11 cellular contexts compared by ENCODE assay signal in genomic region chr14:73717998-73718741, GRCh38. TPM values are rescaled to one million over a fixed set of nuclear protein-coding genes. Genes with fewer than 3 reads are reported as not detected.
DNase-seq lines count a peak whose midpoint lies in the region; ATAC-seq, FAIRE-seq and TF ChIP-seq lines count a peak whose summit lies in the region.
"Had no signal": no experiment of that assay in that cellular context is flagged by ENCODE, and none has a peak within 500 bp of the region (broad histone marks: within the 10 kb centered on the region; RNA-seq: fewer than 3 reads in every experiment).

No MANE protein-coding gene starts in this region.

- H3K27ac ChIP-seq in HEK293 (ENCODE audit: extremely low read depth, low read depth, low read length) (0 out of 2 replicates have a peak overlapping the region, but pooled peaks have one; percentile 33), iPS-20b (ENCODE audit: low read length) (no peak overlapping the region), gastrocnemius medialis (peak overlapping the region; percentile 43 to 66 (median 52))

- no peak for FAIRE-seq in GM12891 (lab: Jason Lieb, UNC)

- in situ Hi-C loops in astrocyte of the spinal cord (cut with HindIII; ENCODE audit: low sequenced_read_pairs): no loop called here
- in situ Hi-C loops in gastrocnemius medialis (cut with MboI; ENCODE audit: low sequenced_read_pairs in 4 of 4): loop anchor here in 2 of 4 donors (10.0 kb wide), 2 partner anchors 63 to 73 kb away; partner anchors contain the start of gene DNAL1 (in 1 of the 2)

- peaks cover 25 to 72% of the 10 kb centered on the region in 2 experiments for H3K36me3 ChIP-seq in HEK293 (ENCODE audit: control insufficient read depth in 2 of 2, insufficient read depth in 1 of 2, low read length in 2 of 2)
- peaks cover 17% of the 10 kb centered on the region for H3K36me3 ChIP-seq in iPS-20b (ENCODE audit: insufficient read depth, low read depth, low read length)
- H3K36me3 ChIP-seq in gastrocnemius medialis: peaks cover 0 to 54% of the 10 kb centered on the region in 2 donors

- H3K9ac ChIP-seq in iPS-20b (ENCODE audit: low read depth, low read length): peak overlapping the region; percentile 85; the same call in 1 of the 2 replicates

- peaks cover 5% of the 10 kb centered on the region; the same call in 1 of the 2 replicates for H3K27me3 ChIP-seq in iPS-20b (ENCODE audit: insufficient read depth, low read length)
- H3K27me3 ChIP-seq in gastrocnemius medialis: no peaks in the 10 kb centered on the region

- DNase-seq in astrocyte of the spinal cord (ENCODE audit: low read depth, low spot score) (peak; percentile 61), gastrocnemius medialis (no peak), GM12891 (ENCODE audit: insufficient read length, low spot score) (no peak)
- DNase-seq: KBM-7, T1000 had no signal

- H3K4me1 ChIP-seq in HEK293 (ENCODE audit: control insufficient read depth, insufficient read depth, low read length): peaks cover 10% of the 10 kb centered on the region
- H3K4me1 ChIP-seq in iPS-20b (ENCODE audit: insufficient read depth, low read length): peaks cover 30% of the 10 kb centered on the region
- peaks cover 13 to 14% of the 10 kb centered on the region in 2 donors for H3K4me1 ChIP-seq in gastrocnemius medialis

- intact Hi-C loops in gastrocnemius medialis (cut with DNase I; ENCODE audit: low total_unique reads): no loop called here

- CTCF ChIA-PET in HEK293 (lab: Yijun Ruan, JAX): no interaction called here

- H3K9me3 ChIP-seq in HEK293 (ENCODE audit: control insufficient read depth, insufficient read depth, low read depth, low read length) (no peaks in the 10 kb centered on the region), iPS-20b (ENCODE audit: insufficient read depth, low read depth, low read length) (no peaks in the 10 kb centered on the region), gastrocnemius medialis (no peaks in the 10 kb centered on the region)

- TF ChIP-seq CTCF in HEK293 (tag by site-specific recombination; IDR thresholded peaks at IDR 0.05): no peak
- TF ChIP-seq CTCF in astrocyte of the spinal cord (IDR thresholded peaks at IDR 0.05; ENCODE audit: low read depth, low read length): no peak
- no peak for TF ChIP-seq CTCF in gastrocnemius medialis (IDR thresholded peaks at IDR 0.05 in 4 of 5, conservative IDR thresholded peaks at IDR 0.05 in 1 of 5)

- TF ChIP-seq POLR2A in gastrocnemius medialis (IDR thresholded peaks at IDR 0.05) (no peak), GM12891 (IDR thresholded peaks at IDR 0.05; ENCODE audit: low read depth, low read length) (no peak; the same call in 1 of the 2 replicates)

- POLR2A ChIA-PET in HEK293 (lab: Yijun Ruan, JAX): no interaction called here

- ATAC-seq in gastrocnemius medialis: no peak
- ATAC-seq in GM18873 (IDR thresholded peaks at IDR 0.05; ENCODE audit: low FRiP score, unreplicated experiment): no peak
- ATAC-seq in HG02840 (IDR thresholded peaks at IDR 0.05; ENCODE audit: low FRiP score, unreplicated experiment): no peak
- no peak for ATAC-seq in HG03025 (IDR thresholded peaks at IDR 0.05; ENCODE audit: low FRiP score, unreplicated experiment)
- ATAC-seq: natural killer cell treated with Interleukin-12 subunit alpha and Interleukin-12 subunit beta and Interleukin-15 and Interleukin-18, amount 100 ng/mL, for 72 hours had no signal

- no peak overlapping the region for H3K4me3 ChIP-seq in HEK293 (ENCODE audit: low read depth, low read length)
- no peak overlapping the region for H3K4me3 ChIP-seq in astrocyte of the spinal cord (ENCODE audit: low read depth, low read length)
- peak overlapping the region; percentile 80 for H3K4me3 ChIP-seq in iPS-20b (ENCODE audit: low read length)
- no peak overlapping the region for H3K4me3 ChIP-seq in gastrocnemius medialis

TF ChIP-seq in HEK293, 187 proteins besides CTCF, POLR2A, EP300 and RAD21 (continues in another document):
- TF ChIP-seq ZNF626 (tag by site-specific recombination; IDR thresholded peaks at IDR 0.05) (no peak), ZNF211 (tag by site-specific recombination; IDR thresholded peaks at IDR 0.05; ENCODE audit: low read depth) (no peak), ZNF362 (tag by site-specific recombination; IDR thresholded peaks at IDR 0.05) (no peak), HOXC10 (CRISPR knock-in tag; IDR thresholded peaks at IDR 0.05) (no peak), ZNF777 (tag by site-specific recombination; IDR thresholded peaks at IDR 0.05; ENCODE audit: borderline replicate concordance) (no peak), ATF2 (tag by site-specific recombination; IDR thresholded peaks at IDR 0.05; ENCODE audit: low read depth) (no peak), ZNF600 (tag by site-specific recombination; IDR thresholded peaks at IDR 0.05) (no peak), ZNF677 (tag by site-specific recombination; IDR thresholded peaks at IDR 0.05) (no peak), ZNF785 (tag by site-specific recombination; IDR thresholded peaks at IDR 0.05) (no peak), KLF17 (tag by site-specific recombination; IDR thresholded peaks at IDR 0.05) (no peak)

TF ChIP-seq in GM12891, 5 proteins besides CTCF, POLR2A, EP300 and RAD21:
- TF ChIP-seq SPI1 (IDR thresholded peaks at IDR 0.05; ENCODE audit: low read depth, low read length) (no peak), TAF1 (IDR thresholded peaks at IDR 0.05; ENCODE audit: low read depth, low read length) (no peak), PAX5 (IDR thresholded peaks at IDR 0.05; ENCODE audit: insufficient read depth, low read length, severe bottlenecking) (no peak), POU2F2 (IDR thresholded peaks at IDR 0.05; ENCODE audit: low read depth, low read length) (no peak), POLR2AphosphoS5 (IDR thresholded peaks at IDR 0.05; ENCODE audit: low read depth, low read length) (no peak)

RNA-seq across cellular contexts. Expression of gene PNMA1, which starts 4.0 kb away (rescaled TPM):
- total RNA-seq in gastrocnemius medialis: 10 to 100 TPM in 1 of 4 donors, 1 to 10 TPM in 3; 7.6 to 18.5 (median 8.8) TPM
- 18.6 TPM for polyA plus RNA-seq in GM12891 (2012; ENCODE audit: low read depth, missing spikeins)
